ENCODE assay signal across 8 cellular contexts in the genomic region with DNA sequence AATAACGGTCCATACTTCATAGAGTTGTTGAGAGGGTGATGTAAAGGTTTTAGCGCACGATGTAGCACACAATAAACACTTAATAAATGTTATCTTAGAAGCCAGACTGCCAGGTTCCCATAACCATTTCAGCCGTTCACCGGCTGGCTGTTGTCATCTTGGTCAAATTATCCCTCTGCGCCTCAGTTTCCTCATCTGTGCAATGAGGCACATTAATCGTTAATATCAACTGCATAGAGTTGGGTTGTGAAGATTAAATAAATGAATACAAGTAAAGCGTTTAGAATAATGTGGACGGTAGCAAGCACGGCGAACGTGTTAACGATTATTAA.
DNase-seq lines count a peak whose midpoint lies in the region; ATAC-seq and TF ChIP-seq lines count a peak whose summit lies in the region.

No MANE protein-coding gene starts in this region.

- TF ChIP-seq CTCF in C4-2B (conservative IDR thresholded peaks at IDR 0.05) (no peak), NB4 (IDR thresholded peaks at IDR 0.05; ENCODE audit: low read depth, low read length) (no peak)

- peak overlapping the region; percentile 85 to 98 for H3K4me3 Mint-ChIP-seq in effector memory CD8-positive, alpha-beta T cell

- no peaks in the 10 kb centered on the region for H3K9me3 Mint-ChIP-seq in effector memory CD8-positive, alpha-beta T cell

- H3K36me3 Mint-ChIP-seq in effector memory CD8-positive, alpha-beta T cell (ENCODE audit: insufficient read depth): peaks cover 19% of the 10 kb centered on the region

- H3K27ac ChIP-seq in C4-2B: peak overlapping the region; percentile 85

- H3K4me3 ChIP-seq in NB4 (ENCODE audit: low read depth, low read length) (peak overlapping the region; percentile 99), neuron (ENCODE audit: low read length) (peak overlapping the region; percentile 95)

- no peaks in the 10 kb centered on the region for H3K27me3 ChIP-seq in neuron (ENCODE audit: insufficient read depth, low read length)

- peaks cover 39 to 53% of the 10 kb centered on the region in 2 donors for H3K4me1 Mint-ChIP-seq in effector memory CD8-positive, alpha-beta T cell (ENCODE audit: low read depth in 2 of 2)

- no peaks in the 10 kb centered on the region for H3K27me3 Mint-ChIP-seq in effector memory CD8-positive, alpha-beta T cell

- ATAC-seq in effector memory CD8-positive, alpha-beta T cell (replicated peaks): no peak
- no peak for ATAC-seq in HG03442 (IDR thresholded peaks at IDR 0.05; ENCODE audit: unreplicated experiment)

- no peak for TF ChIP-seq POLR2A in NB4 (IDR thresholded peaks at IDR 0.05; ENCODE audit: extremely low read depth, insufficient read length)

- no peaks in the 10 kb centered on the region for H3K9me3 ChIP-seq in neuron (ENCODE audit: low read length)

- H2AFZ ChIP-seq in neuron (ENCODE audit: low read depth, low read length): peak overlapping the region; percentile 89

- peaks cover 14% of the 10 kb centered on the region for H3K36me3 ChIP-seq in neuron (ENCODE audit: insufficient read depth, low read length)

- H3K4me1 ChIP-seq in neuron (ENCODE audit: insufficient read depth, low read length): peaks cover 30% of the 10 kb centered on the region

- peak; percentile 7 for DNase-seq in NB4 (ENCODE audit: low read depth)
- no peak for DNase-seq in effector memory CD8-positive, alpha-beta T cell
- no peak for DNase-seq in anterior cingulate cortex (lab: John Stamatoyannopoulos, UW)
- no peak for DNase-seq in KG1 (lab: John Stamatoyannopoulos, UW)
- no peak for DNase-seq in activated CD4-positive, alpha-beta T cell treated with anti-CD3 and anti-CD28 coated beads, Interleukin-2, amount 50 U/mL, for 48 hours

- H3K27ac Mint-ChIP-seq in effector memory CD8-positive, alpha-beta T cell: peak overlapping the region; percentile 84 to 96
